In the genomic region with DNA sequence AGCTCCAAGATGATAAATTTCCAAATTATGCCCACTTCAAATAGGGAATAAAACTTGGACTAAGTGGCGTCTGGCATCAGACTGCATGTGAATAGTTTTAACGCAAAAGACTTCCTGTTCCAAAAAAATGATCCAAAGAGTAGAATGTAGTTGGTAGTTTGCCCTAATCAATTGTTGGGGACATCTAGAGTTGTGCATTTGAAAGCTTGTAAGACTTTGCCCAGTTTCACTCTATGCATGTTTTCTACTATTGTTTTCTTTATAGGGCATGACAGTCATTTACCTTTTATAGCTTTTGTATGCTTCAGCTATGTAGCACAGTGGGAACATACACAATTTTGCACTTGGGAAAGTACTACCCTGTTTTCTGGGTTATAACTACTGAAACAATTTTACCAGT, we compare ENCODE assay signal across 25 cellular contexts.
"Had no signal": no experiment of that assay in that cellular context is flagged by ENCODE, and none has a peak within 500 bp of the region (broad histone marks: within the 10 kb centered on the region; RNA-seq: fewer than 3 reads in every experiment).

No MANE protein-coding gene starts in this region.

- DNase-seq: glutamatergic neuron; heart left ventricle; hypothalamus; immature natural killer cell; left lung; mesendoderm; naive B cell; natural killer cell; nephron progenitor cell; occipital lobe; right cardiac atrium; sigmoid colon; stimulated activated CD4-positive, alpha-beta T cell treated with anti-CD3 and anti-CD28 coated beads, Interleukin-12 subunit alpha, Interleukin-12 subunit beta, amount 100 ng/mL, for 4 hours; stimulated activated CD4-positive, alpha-beta T cell treated with anti-CD3 and anti-CD28 coated beads, Interleukin-15, amount 100 ng/mL, for 24 hours; stimulated activated CD4-positive, alpha-beta T cell treated with anti-CD3 and anti-CD28 coated beads, Interleukin-2, amount 100 ng/mL, for 24 hours; stimulated activated CD4-positive, alpha-beta T cell treated with anti-CD3 and anti-CD28 coated beads, Interleukin-4, amount 100 ng/mL, for 1 hour; stimulated activated naive B cell treated with anti-CD40 and anti-IgM and Interleukin-4, amounts not matched to agents 10 μg/mL and 1 μg/mL and 100 μg/mL, for 72 hours; stimulated activated naive CD8-positive, alpha-beta T cell treated with anti-CD3 and anti-CD28 coated beads, Interleukin-15, Interleukin-2, amounts not matched to agents 100 U/mL and 50 U/mL, for 24 hours; stomach; testis; tibial artery; trophoblast cell; upper lobe of right lung had no signal

- H3K4me3 Mint-ChIP-seq: immature natural killer cell; mesothelial cell of epicardium; naive B cell; natural killer cell; nephron progenitor cell; neural progenitor cell; stimulated activated naive B cell treated with anti-CD40 and anti-IgM and Interleukin-4, amounts not matched to agents 10 μg/mL and 1 μg/mL and 100 μg/mL, for 72 hours had no signal

- H3K27me3 Mint-ChIP-seq: naive B cell; stimulated activated naive B cell treated with anti-CD40 and anti-IgM and Interleukin-4, amounts not matched to agents 10 μg/mL and 1 μg/mL and 100 μg/mL, for 72 hours had no signal

- ATAC-seq: heart left ventricle; left lung; natural killer cell; right cardiac atrium; stimulated activated naive B cell treated with anti-CD40 and anti-IgM and Interleukin-4, amounts not matched to agents 10 μg/mL and 1 μg/mL and 100 μg/mL, for 72 hours; stimulated activated naive CD8-positive, alpha-beta T cell treated with anti-CD3 and anti-CD28 coated beads, Interleukin-15, Interleukin-2, amounts not matched to agents 100 U/mL and 50 U/mL, for 24 hours; upper lobe of right lung had no signal

- H3K9me3 Mint-ChIP-seq: immature natural killer cell, naive B cell, natural killer cell had no signal

- H3K27ac Mint-ChIP-seq: immature natural killer cell; mesothelial cell of epicardium; naive B cell; natural killer cell; nephron progenitor cell; neural progenitor cell; stimulated activated naive B cell treated with anti-CD40 and anti-IgM and Interleukin-4, amounts not matched to agents 10 μg/mL and 1 μg/mL and 100 μg/mL, for 72 hours had no signal

- H3K4me1 Mint-ChIP-seq: nephron progenitor cell had no signal

- H3K36me3 Mint-ChIP-seq: natural killer cell had no signal
